Comparison of ENCODE assay signal across 8 cellular contexts in the genomic region with DNA sequence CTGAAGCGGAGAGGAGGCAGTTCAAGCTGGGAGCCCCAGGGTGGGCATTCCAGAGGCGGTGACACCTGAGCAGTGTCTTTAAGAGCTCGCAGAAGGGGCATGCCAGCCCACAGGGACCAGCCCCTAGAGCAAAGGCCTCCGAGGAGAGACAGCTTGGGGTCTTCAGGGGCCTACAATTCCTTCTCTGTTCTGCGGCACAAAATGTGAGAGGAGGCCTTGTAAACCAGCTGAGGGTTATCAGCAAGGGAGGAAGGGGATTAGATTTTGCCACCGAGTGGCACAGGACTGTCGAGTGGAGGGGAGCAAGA. TPM values are rescaled to one million over a fixed set of nuclear protein-coding genes. Genes with fewer than 3 reads are reported as not detected.
A peak's percentile ranks its signal among the peaks of the same experiment; 100 is the strongest.
DNase-seq lines count a peak whose midpoint lies in the region; ATAC-seq and TF ChIP-seq lines count a peak whose summit lies in the region.

No MANE protein-coding gene starts in this region.

- ATAC-seq in heart right ventricle (peak in 2 of 8 donors; percentile 3 to 4), Right ventricle myocardium inferior (no peak), aorta (ENCODE audit: low FRiP score) (no peak), GM18498 (IDR thresholded peaks at IDR 0.05; ENCODE audit: unreplicated experiment) (no peak)

- H3K27ac Mint-ChIP-seq in mesothelial cell of epicardium: peak overlapping the region; percentile 78

- H2AFZ ChIP-seq in mammary epithelial cell (ENCODE audit: low read depth, low read length): peak overlapping the region; percentile 94

- H3K4me3 Mint-ChIP-seq in mesothelial cell of epicardium: peak overlapping the region; percentile 78

- H3K4me2 ChIP-seq in mammary epithelial cell (ENCODE audit: insufficient read depth, low read depth, low read length): peak overlapping the region; percentile 86

- peak overlapping the region; percentile 66 to 96 (median 88) for H3K27ac ChIP-seq in heart right ventricle
- peak overlapping the region; percentile 28 for H3K27ac ChIP-seq in mammary epithelial cell (ENCODE audit: insufficient read depth, low read depth, low read length)
- peak overlapping the region; percentile 6 to 26 for H3K27ac ChIP-seq in aorta (ENCODE audit: low read depth in 1 of 2, low read length in 2 of 2)

- dilution Hi-C loops in mammary epithelial cell (cut with HindIII; ENCODE audit: low sequenced_read_pairs): no loop called here

- peaks cover 26% of the 10 kb centered on the region for H3K4me1 Mint-ChIP-seq in mesothelial cell of epicardium

- BruUV-seq in mammary epithelial cell (replicated peaks; lab: Mats Ljungman, UMichigan): TSS peak; percentile 80

- peaks cover 2% of the 10 kb centered on the region for H3K36me3 Mint-ChIP-seq in mesothelial cell of epicardium

- no peak overlapping the region for H3K9ac ChIP-seq in mammary epithelial cell (ENCODE audit: insufficient read depth, low read length)

- intact Hi-C loops in heart right ventricle (cut with DNase I) (no loop called here), Right ventricle myocardium inferior (cut with DNase I) (no loop called here), mammary epithelial cell (cut with micrococcal nuclease) (loop anchor here (2.0 kb wide), 1 partner anchor 27 kb away; no protein-coding TSS in a partner anchor), aorta (cut with DNase I) (loop anchor here in 1 of 2 donors (5.0 kb wide), 1 partner anchor 64 kb away; no protein-coding TSS in a partner anchor)

- whole genome bisulfite sequencing in heart right ventricle, 2 donors: 17% methylated on average over 7 of the region's 7 CpGs
- WGBS in mammary epithelial cell (ENCODE audit: low coverage, missing lambda C conversion rate): 26% methylated on average over 6 of the region's 7 CpGs
- WGBS in aorta, 2 donors: 8 to 13% methylated on average over 7 of the region's 7 CpGs

- no peak for TF ChIP-seq CTCF in heart right ventricle (IDR thresholded peaks at IDR 0.05)
- TF ChIP-seq CTCF in mammary epithelial cell (conservative IDR thresholded peaks at IDR 0.05 in 1 of 2, IDR thresholded peaks at IDR 0.05 in 1 of 2; ENCODE audit: extremely low read depth in 1 of 2, insufficient read depth in 1 of 2, low read depth in 1 of 2, low read length in 2 of 2): no peak
- no peak for TF ChIP-seq CTCF in mesothelial cell of epicardium (IDR thresholded peaks at IDR 0.05; ENCODE audit: unreplicated experiment)

- H4K20me1 ChIP-seq in mammary epithelial cell (ENCODE audit: insufficient read depth, low read length): no peaks in the 10 kb centered on the region

- H3K27me3 ChIP-seq in heart right ventricle (no peaks in the 10 kb centered on the region), mammary epithelial cell (ENCODE audit: insufficient read depth, low read length) (no peaks in the 10 kb centered on the region), aorta (ENCODE audit: control insufficient read depth in 1 of 2, insufficient read depth in 2 of 2, low read length in 1 of 2) (no peaks in the 10 kb centered on the region)

- in situ Hi-C loops in mammary epithelial cell (cut with MboI; ENCODE audit: low sequenced_read_pairs in 2 of 2): no loop called here

- H3K9me3 ChIP-seq in heart right ventricle (no peaks in the 10 kb centered on the region), mammary epithelial cell (replicated peaks; ENCODE audit: insufficient read depth, low read length) (no peaks in the 10 kb centered on the region), aorta (ENCODE audit: control insufficient read depth, low read length) (no peaks in the 10 kb centered on the region)

- no peaks in the 10 kb centered on the region for H3K9me3 Mint-ChIP-seq in mesothelial cell of epicardium

- peaks cover 29% of the 10 kb centered on the region for H3K79me2 ChIP-seq in mammary epithelial cell (ENCODE audit: insufficient read depth, low read length)

- H3K4me3 ChIP-seq in heart right ventricle (peak overlapping the region; percentile 67 to 88 (median 76)), mammary epithelial cell (replicated peaks in 1 of 3; ENCODE audit: insufficient read depth in 1 of 3, low read depth in 2 of 3, low read length in 3 of 3) (peak overlapping the region; percentile 62 to 91 (median 88)), aorta (ENCODE audit: low read length in 2 of 2) (peak overlapping the region; percentile 17 to 49)

- CTCF ChIA-PET in mammary epithelial cell (lab: Charles Lee; ENCODE audit: low non-redundant PET): no interaction called here

- H3K36me3 ChIP-seq in heart right ventricle: peaks cover 0 to 12% (median 0%) of the 10 kb centered on the region in 9 donors
- peaks cover 5% of the 10 kb centered on the region for H3K36me3 ChIP-seq in mammary epithelial cell (ENCODE audit: insufficient read depth, low read length)
- H3K36me3 ChIP-seq in aorta (ENCODE audit: control insufficient read depth in 1 of 2, insufficient read depth in 2 of 2, low read length in 1 of 2): no peaks in the 10 kb centered on the region

- H3K4me1 ChIP-seq in heart right ventricle (peaks cover 5 to 38% (median 27%) of the 10 kb centered on the region in 9 donors), mammary epithelial cell (ENCODE audit: insufficient read depth, low read length) (peaks cover 4% of the 10 kb centered on the region), aorta (ENCODE audit: control insufficient read depth in 1 of 2, insufficient read depth in 2 of 2, low read length in 2 of 2) (no peaks in the 10 kb centered on the region)

- H3K27me3 Mint-ChIP-seq in mesothelial cell of epicardium (ENCODE audit: low read depth): no peaks in the 10 kb centered on the region

- DNase-seq in heart right ventricle: no peak
- no peak for DNase-seq in Right ventricle myocardium inferior (ENCODE audit: missing footprints)
- peak; percentile 19 for DNase-seq in mammary epithelial cell
- DNase-seq in mesothelial cell of epicardium (ENCODE audit: low spot score in 2 of 2, unreplicated experiment in 2 of 2): no peak
- DNase-seq in aorta: no peak
- DNase-seq in NCI-H146 treated with DMSO at 0.1 percent for 48 hours (lab: John Stamatoyannopoulos, UW; ENCODE audit: unreplicated experiment): no peak
- no peak for DNase-seq in dermis blood vessel endothelial cell

RNA-seq across cellular contexts. Expression of a gene that starts 0.5 kb away (rescaled TPM):
- total RNA-seq in heart right ventricle (10 to 100 TPM; 15.8 to 31.7 (median 22.3) TPM), Right ventricle myocardium inferior (25.6 TPM), mammary epithelial cell (100 to 1,000 TPM in 1 of 2 donors, 10 to 100 TPM in 1; 83.0 to 131 TPM), mesothelial cell of epicardium (58.8 to 61.6 TPM (median 59.9 TPM) in 3 replicates), aorta (10 to 100 TPM; 31.8 to 42.9 TPM), dermis blood vessel endothelial cell (37.1 and 63.5 TPM in 2 replicates)
- polyA plus RNA-seq in heart right ventricle (10 to 100 TPM; 23.8 to 54.0 TPM), mammary epithelial cell (165 TPM), aorta (10 to 100 TPM; 26.3 to 48.1 TPM)
- 139 TPM for polyA minus RNA-seq in mammary epithelial cell

RNA-seq across cellular contexts. Expression of a gene that starts 8.4 kb away (rescaled TPM):
- total RNA-seq in heart right ventricle: 10 to 100 TPM; 34.7 to 65.0 (median 44.2) TPM
- 10 to 100 TPM; 20.8 to 82.2 TPM for polyA plus RNA-seq in heart right ventricle
- total RNA-seq in Right ventricle myocardium inferior: 54.1 TPM
- total RNA-seq in mammary epithelial cell: 10 to 100 TPM; 29.5 to 30.2 TPM
- polyA plus RNA-seq in mammary epithelial cell: 25.8 TPM
- 8.0 TPM for polyA minus RNA-seq in mammary epithelial cell
- 82.7 to 95.2 TPM (median 88.5 TPM) in 3 replicates for total RNA-seq in mesothelial cell of epicardium
- 10 to 100 TPM; 27.2 to 50.9 TPM for total RNA-seq in aorta
- 10 to 100 TPM; 29.2 to 98.1 TPM for polyA plus RNA-seq in aorta
- 36.8 and 45.3 TPM in 2 replicates for total RNA-seq in dermis blood vessel endothelial cell

RNA-seq across cellular contexts. Expression of a gene that starts 9.2 kb away (rescaled TPM):
- total RNA-seq in heart right ventricle (not detected), Right ventricle myocardium inferior (not detected), mammary epithelial cell (under 1 TPM in 1 of 2 donors, not detected in 1; 0.17 TPM), mesothelial cell of epicardium (0.42 to 0.80 TPM in 2 of 3 replicates, not detected in the other), aorta (not detected), dermis blood vessel endothelial cell (0.09 and 0.51 TPM in 2 replicates)
- polyA plus RNA-seq in heart right ventricle (not detected), mammary epithelial cell (not detected), aorta (not detected)
- polyA minus RNA-seq in mammary epithelial cell: not detected

RNA-seq across cellular contexts. Expression of a gene that starts 13.9 kb away (rescaled TPM):
- total RNA-seq in heart right ventricle (10 to 100 TPM; 45.2 to 53.7 (median 48.1) TPM), Right ventricle myocardium inferior (43.6 TPM), mammary epithelial cell (1 to 10 TPM; 4.9 to 6.0 TPM), mesothelial cell of epicardium (112 to 114 TPM (median 113 TPM) in 3 replicates), aorta (10 to 100 TPM; 33.7 to 66.4 TPM), dermis blood vessel endothelial cell (7.0 and 10.4 TPM in 2 replicates)
- polyA plus RNA-seq in heart right ventricle (10 to 100 TPM; 26.9 to 30.0 TPM), mammary epithelial cell (3.2 TPM), aorta (10 to 100 TPM; 28.2 to 93.4 TPM)
- 1.1 TPM for polyA minus RNA-seq in mammary epithelial cell

RNA-seq across cellular contexts. Expression of a gene that starts 17.8 kb away (rescaled TPM):
- total RNA-seq in heart right ventricle (100 to 1,000 TPM; 113 to 143 (median 129) TPM), Right ventricle myocardium inferior (133 TPM), mammary epithelial cell (10 to 100 TPM; 53.8 to 91.3 TPM), mesothelial cell of epicardium (76.7 to 80.1 TPM (median 77.1 TPM) in 3 replicates), aorta (10 to 100 TPM; 56.7 to 61.4 TPM), dermis blood vessel endothelial cell (65.3 and 74.4 TPM in 2 replicates)
- polyA plus RNA-seq in heart right ventricle (100 to 1,000 TPM in 1 of 2 donors, 10 to 100 TPM in 1; 30.5 to 118 TPM), mammary epithelial cell (142 TPM), aorta (100 to 1,000 TPM; 106 to 111 TPM)
- polyA minus RNA-seq in mammary epithelial cell: 79.7 TPM

Comparison
In these comparisons a context has a peak if more than half of its experiments do, and no peak if none do; other contexts are left out.
1. H3K27ac ChIP-seq: peak in every context shown above with its lines; median percentile 88 in heart right ventricle; 28 in mammary epithelial cell; 16 in aorta.
2. H3K4me3 ChIP-seq: peak in every context shown above with its lines; median percentile 88 in mammary epithelial cell; 76 in heart right ventricle; 33 in aorta.